In genomic region chr1:205591522-205592351, GRCh38 we compare ENCODE assay signal across 8 cellular contexts. TPM values are rescaled to one million over a fixed set of nuclear protein-coding genes. Genes with fewer than 3 reads are reported as not detected.
DNase-seq lines count a peak whose midpoint lies in the region; ATAC-seq, FAIRE-seq and TF ChIP-seq lines count a peak whose summit lies in the region.

No MANE protein-coding gene starts in this region.

- H3K9me3 Mint-ChIP-seq in activated naive CD4-positive, alpha-beta T cell treated with anti-CD3 and anti-CD28 coated beads, Interleukin-2, amount 50 U/mL, for 72 hours: no peaks in the 10 kb centered on the region

- peak overlapping the region in 1 of 2 experiments; percentile 36; a peak in 1 of 4 replicates for H3K27ac ChIP-seq in SK-N-SH (ENCODE audit: low read depth in 2 of 2, low read length in 1 of 2)
- H3K27ac ChIP-seq in pancreas: peak overlapping the region in 3 of 4 donors; percentile 3 to 64 (median 50)
- H3K27ac ChIP-seq in thyroid gland: no peak overlapping the region

- no peak overlapping the region for H3K9ac ChIP-seq in SK-N-SH

- intact Hi-C loops in Right ventricle myocardium inferior (cut with DNase I) (loop anchor here (1.0 to 5.0 kb wide), 4 partner anchors 41 to 386 kb away; partner anchors contain the start of gene ELK4), pancreas (cut with DNase I) (loop anchor here in 1 of 3 donors (5.0 kb wide), 1 partner anchor 41 kb away; the partner anchor contains the start of gene ELK4), thyroid gland (cut with DNase I) (loop anchor here (2.0 to 5.0 kb wide), 2 partner anchors 41 to 65 kb away; partner anchors contain the start of gene ELK4)

- H3K9me3 ChIP-seq in SK-N-SH: no peaks in the 10 kb centered on the region
- H3K9me3 ChIP-seq in pancreas: no peaks in the 10 kb centered on the region
- H3K9me3 ChIP-seq in thyroid gland: no peaks in the 10 kb centered on the region

- TF ChIP-seq EP300 in SK-N-SH (IDR thresholded peaks at IDR 0.05; ENCODE audit: borderline replicate concordance in 1 of 2, low read depth in 1 of 2, low read length in 1 of 2): no peak

- FAIRE-seq in pancreas (lab: Jason Lieb, UNC): no peak

- DNase-seq in GM04504 (ENCODE audit: low read depth) (peak; percentile 48), NCI-H1092 (lab: John Stamatoyannopoulos, UW) (peak; percentile 89), SK-N-SH (peak; percentile 87), Right ventricle myocardium inferior (ENCODE audit: missing footprints) (peak; percentile 94), pancreas (peak; percentile 76 to 97 (median 88)), thyroid gland (peak; percentile 85 to 87)
- DNase-seq in activated naive CD4-positive, alpha-beta T cell treated with anti-CD3 and anti-CD28 coated beads, Interleukin-2, amount 50 U/mL, for 72 hours (ENCODE audit: low spot score in 2 of 2): peak; percentile 93 to 98

- H3K4me3 ChIP-seq in SK-N-SH (ENCODE audit: low read depth in 2 of 2, low read length in 1 of 2) (peak overlapping the region; percentile 41 to 59), pancreas (peak overlapping the region in 2 of 4 donors; percentile 22 to 43), thyroid gland (replicated peaks in 1 of 3) (peak overlapping the region in 1 of 3 donors; percentile 24)

- no peaks in the 10 kb centered on the region for H4K20me1 ChIP-seq in SK-N-SH (ENCODE audit: insufficient read depth)

- CTCF ChIA-PET in SK-N-SH (lab: Yijun Ruan, JAX): interaction anchor here (0.6 to 9.7 kb wide), 77 partner anchors 9 to 434 kb away, joined by 3 to 443 read pairs (median 5); partner anchors contain the start of genes ELK4 and SLC45A3

- POLR2A ChIA-PET in SK-N-SH (lab: Yijun Ruan, JAX): interaction anchor here (0.6 to 2.5 kb wide), 6 partner anchors 40 to 120 kb away, joined by 3 to 12 read pairs (median 4); partner anchors contain the start of gene ELK4

- peaks cover 0 to 10% of the 10 kb centered on the region in 2 experiments; a peak in 1 of 4 replicates for H3K4me1 ChIP-seq in SK-N-SH (ENCODE audit: control insufficient read depth in 1 of 2, insufficient read depth in 2 of 2, low read depth in 1 of 2, low read length in 1 of 2)
- no peaks in the 10 kb centered on the region for H3K4me1 ChIP-seq in pancreas
- H3K4me1 ChIP-seq in thyroid gland: no peaks in the 10 kb centered on the region

- peak overlapping the region; percentile 86 to 93 for H3K27ac Mint-ChIP-seq in activated naive CD4-positive, alpha-beta T cell treated with anti-CD3 and anti-CD28 coated beads, Interleukin-2, amount 50 U/mL, for 72 hours

- H3F3A ChIP-seq in SK-N-SH (replicated peaks; ENCODE audit: insufficient read depth): peaks cover 4% of the 10 kb centered on the region

- H3K36me3 Mint-ChIP-seq in activated naive CD4-positive, alpha-beta T cell treated with anti-CD3 and anti-CD28 coated beads, Interleukin-2, amount 50 U/mL, for 72 hours: peaks cover 6% of the 10 kb centered on the region in 2 donors

- WGBS in SK-N-SH (ENCODE audit: low lambda C conversion rate): 20% methylated on average over 22 of the region's 40 CpGs
- 0% methylated on average over 40 of the region's 40 CpGs for WGBS in pancreas, 2 donors
- WGBS in thyroid gland, 2 donors: 4 to 6% methylated on average over 37 to 40 of the region's 40 CpGs

- peak overlapping the region; percentile 85; the same call in 1 of the 2 replicates for H2AFZ ChIP-seq in SK-N-SH (ENCODE audit: low read depth)

- H3K36me3 ChIP-seq in SK-N-SH (replicated peaks in 1 of 2; ENCODE audit: control insufficient read depth in 1 of 2, insufficient read depth in 2 of 2, low read length in 1 of 2): no peaks in the 10 kb centered on the region
- H3K36me3 ChIP-seq in pancreas: no peaks in the 10 kb centered on the region
- H3K36me3 ChIP-seq in thyroid gland: no peaks in the 10 kb centered on the region

- peak overlapping the region; percentile 79 for H3K4me2 ChIP-seq in SK-N-SH

- peak; percentile 95 for TF ChIP-seq RAD21 in SK-N-SH (IDR thresholded peaks at IDR 0.05; ENCODE audit: low read length)

- TF ChIP-seq POLR2A in thyroid gland (IDR thresholded peaks at IDR 0.05): no peak

- TF ChIP-seq CTCF in SK-N-SH (IDR thresholded peaks at IDR 0.05) (peak; percentile 97), pancreas (IDR thresholded peaks at IDR 0.05) (peak; percentile 92 to 97 (median 94)), thyroid gland (IDR thresholded peaks at IDR 0.05) (peak; percentile 92 to 99 (median 98))

- H3K9me2 ChIP-seq in SK-N-SH: no peaks in the 10 kb centered on the region

- ATAC-seq in HG02571 (IDR thresholded peaks at IDR 0.05; ENCODE audit: unreplicated experiment) (peak; percentile 73), Right ventricle myocardium inferior (peak; percentile 95), pancreas (peak; percentile 95 to 98 (median 96))
- peak; percentile 89 to 93 for ATAC-seq in activated naive CD4-positive, alpha-beta T cell treated with anti-CD3 and anti-CD28 coated beads, Interleukin-2, amount 50 U/mL, for 72 hours

- H3K27me3 ChIP-seq in SK-N-SH (ENCODE audit: insufficient read depth) (no peaks in the 10 kb centered on the region), pancreas (no peaks in the 10 kb centered on the region), thyroid gland (no peaks in the 10 kb centered on the region)

- no peaks in the 10 kb centered on the region for H3K79me2 ChIP-seq in SK-N-SH (ENCODE audit: insufficient read depth)

TF ChIP-seq in SK-N-SH, 30 proteins besides CTCF, POLR2A, EP300 and RAD21 (continues in another document):
- TF ChIP-seq SIN3A (IDR thresholded peaks at IDR 0.05; ENCODE audit: borderline replicate concordance, low read depth, low read length) (no peak; the same call in 1 of the 2 replicates), NFIC (IDR thresholded peaks at IDR 0.05; ENCODE audit: borderline replicate concordance) (no peak), REST (IDR thresholded peaks at IDR 0.05; ENCODE audit: low read depth, low read length) (no peak), MXI1 (IDR thresholded peaks at IDR 0.05; ENCODE audit: low read depth, low read length) (no peak), NRF1 (IDR thresholded peaks at IDR 0.05; ENCODE audit: low read depth, low read length) (peak; percentile 5; the same call in 1 of the 2 replicates), USF2 (IDR thresholded peaks at IDR 0.05; ENCODE audit: borderline replicate concordance, low read depth, low read length) (no peak), EZH2phosphoT487 (IDR thresholded peaks at IDR 0.05; ENCODE audit: borderline replicate concordance, low read depth) (no peak), GATA2 (CRISPR knock-in tag; IDR thresholded peaks at IDR 0.05) (no peak), FOXJ3 (CRISPR knock-in tag; IDR thresholded peaks at IDR 0.05) (no peak; the same call in 1 of the 2 replicates), USF1 (IDR thresholded peaks at IDR 0.05; ENCODE audit: borderline replicate concordance, low read depth) (no peak)

RNA-seq across cellular contexts. Expression of gene ELK4, which starts 40.1 kb away (rescaled TPM):
- polyA plus RNA-seq in SK-N-SH (2012; rRNA removed) (2.6 and 3.8 TPM in 2 replicates), pancreas (1 to 10 TPM; 5.7 to 7.2 TPM)
- 4.0 and 5.0 TPM in 2 replicates for polyA plus RNA-seq in SK-N-SH (2012; cell fraction: cytosol; rRNA removed)
- polyA plus RNA-seq in SK-N-SH (2012; cell fraction: nucleus; rRNA removed): 5.6 and 9.0 TPM in 2 replicates
- total RNA-seq in activated naive CD4-positive, alpha-beta T cell treated with anti-CD3 and anti-CD28 coated beads, Interleukin-2, amount 50 U/mL, for 72 hours: 10 to 100 TPM; 67.8 to 91.3 TPM
- total RNA-seq in Right ventricle myocardium inferior (35.5 TPM), pancreas (10 to 100 TPM; 18.5 to 42.7 (median 26.6) TPM), thyroid gland (10 to 100 TPM; 18.0 to 33.9 (median 28.4) TPM)

Comparison
In these comparisons a context has a peak if more than half of its experiments do, and no peak if none do; other contexts are left out.
1. H3K27ac ChIP-seq: peak in pancreas (3 of 4); none in thyroid gland (0 of 3).
2. Peak in every context shown above with its lines, with median percentiles within 50 percentile points of each other: DNase-seq, ATAC-seq and CTCF ChIP-seq.